Comparison of ENCODE assay signal across 8 cellular contexts in genomic region chr7:73828107-73828803, GRCh38. TPM values are rescaled to one million over a fixed set of nuclear protein-coding genes. Genes with fewer than 3 reads are reported as not detected.
DNase-seq lines count a peak whose midpoint lies in the region; ATAC-seq and TF ChIP-seq lines count a peak whose summit lies in the region.

No MANE protein-coding gene starts in this region.

- no peak for TF ChIP-seq POLR2A in breast epithelium (IDR thresholded peaks at IDR 0.05)

- no peaks in the 10 kb centered on the region for H3K79me1 ChIP-seq in H9 (ENCODE audit: insufficient read depth, low read depth, low read length, poor library complexity, severe bottlenecking)

- H2BK20ac ChIP-seq in H9 (ENCODE audit: low read depth, low read length, poor library complexity, severe bottlenecking): no peak overlapping the region

- H2AFZ ChIP-seq in H9 (ENCODE audit: low read length): no peak overlapping the region

- H3K56ac ChIP-seq in H9 (ENCODE audit: insufficient read length, low read depth, low read length): no peak overlapping the region

- H2BK120ac ChIP-seq in H9 (ENCODE audit: low read depth, low read length, poor library complexity, severe bottlenecking): no peak overlapping the region

- no peak overlapping the region for H2AK5ac ChIP-seq in H9 (ENCODE audit: insufficient read length, low read length)

- TF ChIP-seq CTCF in 22Rv1 (IDR thresholded peaks at IDR 0.05) (no peak), H9 (conservative IDR thresholded peaks at IDR 0.05) (no peak), breast epithelium (IDR thresholded peaks at IDR 0.05) (no peak), mucosa of descending colon (IDR thresholded peaks at IDR 0.05) (no peak)

- peak overlapping the region in 1 of 2 experiments; percentile 47; a peak in 2 of 5 replicates for H3K4me3 Mint-ChIP-seq in H9

- H3T11ph ChIP-seq in H9 (ENCODE audit: low read length): no peak overlapping the region

- H3K9ac ChIP-seq in H9 (ENCODE audit: extremely low read depth, insufficient read length, low read length): no peak overlapping the region

- peaks cover 14% of the 10 kb centered on the region; the same call in 1 of the 2 replicates for H3K4me1 ChIP-seq in H9 (ENCODE audit: insufficient read depth, low read length)
- peaks cover 3 to 16% of the 10 kb centered on the region in 2 donors for H3K4me1 ChIP-seq in breast epithelium
- H3K4me1 ChIP-seq in mucosa of descending colon (ENCODE audit: low read depth): peaks cover 34% of the 10 kb centered on the region

- no peak overlapping the region for H2BK5ac ChIP-seq in H9 (ENCODE audit: insufficient read length, low read length)

- intact Hi-C loops in breast epithelium (cut with DNase I; ENCODE audit: low total_unique reads): no loop called here
- intact Hi-C loops in mucosa of descending colon (cut with DNase I, micrococcal nuclease): no loop called here

- DNase-seq in H9 (no peak), NCI-H524 treated with DMSO at 0.1 percent for 48 hours (lab: John Stamatoyannopoulos, UW) (peak; percentile 80), breast epithelium (ENCODE audit: low spot score in 2 of 2) (no peak), mucosa of descending colon (peak; percentile 88 to 93 (median 88)), SKM-1 treated with dmso at 0.1 percent for 144 hours (lab: John Stamatoyannopoulos, UW; ENCODE audit: unreplicated experiment) (no peak)

- no peak overlapping the region for H4K91ac ChIP-seq in H9 (ENCODE audit: insufficient read length, low read depth, low read length)

- peaks cover 9% of the 10 kb centered on the region for H3K23me2 ChIP-seq in H9 (ENCODE audit: insufficient read length, low read depth, low read length, poor library complexity, severe bottlenecking)

- ATAC-seq in mucosa of descending colon: peak; percentile 60
- ATAC-seq in GM18498 (IDR thresholded peaks at IDR 0.05; ENCODE audit: unreplicated experiment): no peak
- no peak for ATAC-seq in HG03280 (IDR thresholded peaks at IDR 0.05; ENCODE audit: unreplicated experiment)

- peaks cover 64 to 70% of the 10 kb centered on the region in 2 experiments for H3K4me1 Mint-ChIP-seq in H9

- no peaks in the 10 kb centered on the region for H3K79me2 ChIP-seq in H9 (ENCODE audit: insufficient read depth, low read length)

- H3K9me3 ChIP-seq in H9 (ENCODE audit: control insufficient read depth, low read depth, low read length) (no peaks in the 10 kb centered on the region), breast epithelium (no peaks in the 10 kb centered on the region), mucosa of descending colon (no peaks in the 10 kb centered on the region)

- H3K27me3 ChIP-seq in H9 (ENCODE audit: insufficient read depth, low read length) (no peaks in the 10 kb centered on the region), breast epithelium (no peaks in the 10 kb centered on the region)

- H4K5ac ChIP-seq in H9 (ENCODE audit: insufficient read length, low read depth, low read length): no peak overlapping the region

- no peaks in the 10 kb centered on the region for H4K20me1 ChIP-seq in H9 (ENCODE audit: control insufficient read depth, insufficient read depth, insufficient read length)

- H3K18ac ChIP-seq in H9 (ENCODE audit: insufficient read length, low read depth, low read length): peak overlapping the region; percentile 80

- H3K23ac ChIP-seq in H9 (ENCODE audit: insufficient read length, low read depth, low read length): no peak overlapping the region

- peak overlapping the region; percentile 40 to 94 (median 65); a peak in 5 of 7 replicates for H3K27ac Mint-ChIP-seq in H9

- H3K27ac ChIP-seq in 22Rv1 (peak overlapping the region; percentile 100), H9 (ENCODE audit: insufficient read length, low read depth, low read length) (no peak overlapping the region), breast epithelium (peak overlapping the region; percentile 95)

- no peak overlapping the region; the same call in 1 of the 2 replicates for H3K14ac ChIP-seq in H9 (ENCODE audit: insufficient read depth, low read length)

- H3K4me3 ChIP-seq in breast epithelium (peak overlapping the region in 2 of 3 donors; percentile 22 to 49), mucosa of descending colon (no peak overlapping the region)

- H3K4ac ChIP-seq in H9 (ENCODE audit: low read depth, low read length): no peak overlapping the region

- peaks cover 21% of the 10 kb centered on the region for H3K27me3 Mint-ChIP-seq in H9 (ENCODE audit: low read depth)

- WGBS in H9 (ENCODE audit: extremely low coverage, insufficient read length, low lambda C conversion rate): no CpG with 5 or more reads among the region's 14 CpGs

- no peak overlapping the region for H2BK12ac ChIP-seq in H9 (ENCODE audit: insufficient read length, low read depth, low read length)

- H3K9me3 Mint-ChIP-seq in H9: no peaks in the 10 kb centered on the region; a peak in 1 of 5 replicates

- H3K36me3 Mint-ChIP-seq in H9 (ENCODE audit: insufficient read depth in 1 of 3, low read depth in 3 of 3): peaks cover 0 to under 1% (median 0%) of the 10 kb centered on the region in 3 experiments; a peak in 1 of 7 replicates

- no peak overlapping the region for H2BK15ac ChIP-seq in H9 (ENCODE audit: low read depth, low read length)

- H3K36me3 ChIP-seq in breast epithelium (no peaks in the 10 kb centered on the region), mucosa of descending colon (ENCODE audit: low read depth) (no peaks in the 10 kb centered on the region)

- H4K8ac ChIP-seq in H9 (replicated peaks; ENCODE audit: insufficient read length, low read depth, low read length): no peak overlapping the region

- peak overlapping the region; percentile 12 for H3K4me2 ChIP-seq in H9 (ENCODE audit: insufficient read depth, insufficient read length, low read length)

RNA-seq across cellular contexts. Expression of gene CLDN4, which starts 2.5 kb away (rescaled TPM):
- total RNA-seq in H9 (2021) (15.5 and 15.6 TPM in 2 replicates), breast epithelium (100 to 1,000 TPM in 2 of 3 donors, 1 to 10 TPM in 1; 3.8 to 379 (median 143) TPM), mucosa of descending colon (1,000 to 10,000 TPM in 2 of 3 donors, 100 to 1,000 TPM in 1; 450 to 1,208 (median 1,043) TPM)

RNA-seq across cellular contexts. Expression of gene METTL27, which starts 14.1 kb away (rescaled TPM):
- total RNA-seq in H9 (2021): 13.5 and 14.9 TPM in 2 replicates
- total RNA-seq in breast epithelium: 10 to 100 TPM in 1 of 3 donors, 1 to 10 TPM in 2; 1.6 to 10.6 (median 7.0) TPM
- total RNA-seq in mucosa of descending colon: 1 to 10 TPM; 1.6 to 4.6 (median 2.4) TPM

RNA-seq across cellular contexts. Expression of gene TMEM270, which starts 32.7 kb away (rescaled TPM):
- total RNA-seq in H9 (2021) (not detected in 2 replicates), breast epithelium (not detected), mucosa of descending colon (not detected)

RNA-seq across cellular contexts. Expression of gene CLDN3, which starts 58.2 kb away (rescaled TPM):
- total RNA-seq in H9 (2021) (16.5 and 16.9 TPM in 2 replicates), breast epithelium (100 to 1,000 TPM in 1 of 3 donors, 10 to 100 TPM in 1, not detected in 1; 81.6 to 137 TPM), mucosa of descending colon (100 to 1,000 TPM; 229 to 621 (median 534) TPM)

Comparison
In these comparisons a context has a peak if more than half of its experiments do, and no peak if none do; other contexts are left out.
1. DNase-seq: peak in NCI-H524 treated with DMSO at 0.1 percent for 48 hours (single experiment) and mucosa of descending colon (3 of 3); none in H9 (single experiment), breast epithelium (0 of 2) and SKM-1 treated with dmso at 0.1 percent for 144 hours (single experiment).